Comparison of ENCODE assay signal across 18 cellular contexts in the genomic region with DNA sequence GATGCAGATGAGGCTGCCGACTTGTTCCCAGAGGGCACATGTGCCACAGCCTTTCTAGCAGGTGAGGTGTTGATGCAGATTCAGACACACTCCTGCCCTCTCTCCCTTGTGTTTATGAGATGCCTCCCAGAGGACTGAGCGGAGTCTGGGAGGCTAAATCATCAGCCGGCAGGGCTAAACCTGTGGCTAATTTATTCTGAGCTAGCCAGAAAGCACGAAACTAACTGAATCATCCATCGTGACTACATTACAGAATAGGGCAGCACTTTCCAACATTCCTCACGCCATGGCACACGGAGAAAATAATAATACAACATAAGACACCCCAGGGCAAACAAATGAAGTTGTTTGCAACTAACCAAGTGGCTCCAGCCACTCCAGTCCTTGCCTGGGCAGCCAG.
A peak's percentile ranks its signal among the peaks of the same experiment; 100 is the strongest.
DNase-seq lines count a peak whose midpoint lies in the region; ATAC-seq and TF ChIP-seq lines count a peak whose summit lies in the region.
"Had no signal": no experiment of that assay in that cellular context is flagged by ENCODE, and none has a peak within 500 bp of the region (broad histone marks: within the 10 kb centered on the region; RNA-seq: fewer than 3 reads in every experiment).

No MANE protein-coding gene starts in this region.

- H3K4me3 Mint-ChIP-seq in stimulated activated memory B cell treated with anti-CD40 and anti-IgM and Interleukin-4, amounts not matched to agents 10 μg/mL and 1 μg/mL and 100 μg/mL, for 72 hours: no peak overlapping the region
- H3K4me3 Mint-ChIP-seq: stimulated activated naive B cell treated with anti-CD40 and anti-IgM and Interleukin-4, amounts not matched to agents 10 μg/mL and 1 μg/mL and 100 μg/mL, for 72 hours had no signal

- H3K4me3 ChIP-seq in AG04449 (ENCODE audit: low read depth, low read length) (no peak overlapping the region), GM23248 (0 out of 2 replicates have a peak overlapping the region, but pooled peaks have one; percentile 19), SJCRH30 (no peak overlapping the region)
- H3K4me3 ChIP-seq: A549, skin epidermis, upper lobe of right lung had no signal

- in situ Hi-C loops in GM23248 (cut with MboI): no loop called here

- H3K9me3 Mint-ChIP-seq in stimulated activated memory B cell treated with anti-CD40 and anti-IgM and Interleukin-4, amounts not matched to agents 10 μg/mL and 1 μg/mL and 100 μg/mL, for 72 hours: peaks cover 7% of the 10 kb centered on the region

- no peaks in the 10 kb centered on the region for H3K79me2 ChIP-seq in GM23248 (ENCODE audit: insufficient read depth)

- no peak for ATAC-seq in omental fat pad (ENCODE audit: low FRiP score)
- no peak for ATAC-seq in stimulated activated memory B cell treated with anti-CD40 and anti-IgM and Interleukin-4, amounts not matched to agents 10 μg/mL and 1 μg/mL and 100 μg/mL, for 72 hours
- ATAC-seq: A549; stimulated activated naive B cell treated with anti-CD40 and anti-IgM and Interleukin-4, amounts not matched to agents 10 μg/mL and 1 μg/mL and 100 μg/mL, for 72 hours; upper lobe of right lung had no signal

- H3K9me3 ChIP-seq in GM23248 (ENCODE audit: low read depth) (no peaks in the 10 kb centered on the region), SJCRH30 (replicated peaks) (no peaks in the 10 kb centered on the region)
- H3K9me3 ChIP-seq: upper lobe of right lung had no signal

- DNase-seq in AG04449 (ENCODE audit: low read depth, low spot score) (peak; percentile 16), GM23248 (peak; percentile 94), amniotic stem cell (lab: John Stamatoyannopoulos, UW) (peak; percentile 50), hepatic stellate cell (ENCODE audit: low spot score) (peak; percentile 50), omental fat pad (ENCODE audit: low spot score) (no peak), SJCRH30 (no peak)
- DNase-seq in stimulated activated naive CD4-positive, alpha-beta T cell (lab: John Stamatoyannopoulos, UW): no peak
- DNase-seq: activated T-cell treated with anti-CD3 and anti-CD28 coated beads, Interleukin-2, amount 50 U/mL, for 48 hours; Calu3; islet precursor cell; KG1; NCI-H1417 treated with DMSO at 0.1 percent for 48 hours; occipital lobe; stimulated activated naive B cell treated with anti-CD40 and anti-IgM and Interleukin-4, amounts not matched to agents 10 μg/mL and 1 μg/mL and 100 μg/mL, for 72 hours; upper lobe of right lung had no signal

- H3K9ac ChIP-seq in GM23248: peak overlapping the region; percentile 52

- CTCF ChIA-PET in AG04449 (lab: Yijun Ruan, JAX): no interaction called here

- TF ChIP-seq CTCF in AG04449 (IDR thresholded peaks at IDR 0.05; ENCODE audit: insufficient read depth, low read length, missing control alignments) (no peak), omental fat pad (IDR thresholded peaks at IDR 0.05) (no peak)

- H3K36me3 Mint-ChIP-seq in stimulated activated memory B cell treated with anti-CD40 and anti-IgM and Interleukin-4, amounts not matched to agents 10 μg/mL and 1 μg/mL and 100 μg/mL, for 72 hours: no peaks in the 10 kb centered on the region
- H3K36me3 Mint-ChIP-seq: stimulated activated naive B cell treated with anti-CD40 and anti-IgM and Interleukin-4, amounts not matched to agents 10 μg/mL and 1 μg/mL and 100 μg/mL, for 72 hours had no signal

- H3K27ac Mint-ChIP-seq in stimulated activated memory B cell treated with anti-CD40 and anti-IgM and Interleukin-4, amounts not matched to agents 10 μg/mL and 1 μg/mL and 100 μg/mL, for 72 hours: no peak overlapping the region
- H3K27ac Mint-ChIP-seq: stimulated activated naive B cell treated with anti-CD40 and anti-IgM and Interleukin-4, amounts not matched to agents 10 μg/mL and 1 μg/mL and 100 μg/mL, for 72 hours had no signal

- 0 out of 2 replicates have a peak overlapping the region, but pooled peaks have one; percentile 7 for H2AFZ ChIP-seq in GM23248

- H3K27me3 ChIP-seq in GM23248 (replicated peaks; ENCODE audit: insufficient read depth) (no peaks in the 10 kb centered on the region), SJCRH30 (no peaks in the 10 kb centered on the region)
- H3K27me3 ChIP-seq: upper lobe of right lung had no signal

- POLR2A ChIA-PET in AG04449 (lab: Yijun Ruan, JAX): interaction anchor here (1.4 kb wide), 1 partner anchor 72 kb away, joined by 5 read pairs; no protein-coding TSS in a partner anchor

- H3K4me1 Mint-ChIP-seq in stimulated activated memory B cell treated with anti-CD40 and anti-IgM and Interleukin-4, amounts not matched to agents 10 μg/mL and 1 μg/mL and 100 μg/mL, for 72 hours: no peaks in the 10 kb centered on the region
- H3K4me1 Mint-ChIP-seq: stimulated activated naive B cell treated with anti-CD40 and anti-IgM and Interleukin-4, amounts not matched to agents 10 μg/mL and 1 μg/mL and 100 μg/mL, for 72 hours had no signal

- no peaks in the 10 kb centered on the region for H3K9me2 ChIP-seq in GM23248 (ENCODE audit: insufficient read depth)

- peak overlapping the region; percentile 73 for H3K4me2 ChIP-seq in GM23248 (ENCODE audit: unreplicated experiment)
- H3K4me2 ChIP-seq: A549 had no signal

- WGBS in GM23248 (ENCODE audit: low coverage in 1 of 2, low lambda C conversion rate in 2 of 2, missing lambda C conversion rate in 2 of 2), 2 experiments: 2% methylated on average over 7 of the region's 7 CpGs

- peak overlapping the region; percentile 82 for H3K27ac ChIP-seq in GM23248
- no peak overlapping the region for H3K27ac ChIP-seq in SJCRH30
- H3K27ac ChIP-seq: A549, upper lobe of right lung had no signal

- no peaks in the 10 kb centered on the region for H4K20me1 ChIP-seq in GM23248 (ENCODE audit: insufficient read depth)

- H3K27me3 Mint-ChIP-seq in stimulated activated memory B cell treated with anti-CD40 and anti-IgM and Interleukin-4, amounts not matched to agents 10 μg/mL and 1 μg/mL and 100 μg/mL, for 72 hours: peaks cover 44% of the 10 kb centered on the region

- H3K4me1 ChIP-seq in GM23248 (ENCODE audit: insufficient read depth) (peaks cover 40% of the 10 kb centered on the region), SJCRH30 (peaks cover 24% of the 10 kb centered on the region)
- H3K4me1 ChIP-seq: A549, upper lobe of right lung had no signal

- no peaks in the 10 kb centered on the region for H3K36me3 ChIP-seq in GM23248 (ENCODE audit: low read depth)
- H3K36me3 ChIP-seq in SJCRH30: no peaks in the 10 kb centered on the region
- H3K36me3 ChIP-seq: upper lobe of right lung had no signal

- H3F3A ChIP-seq in GM23248 (ENCODE audit: insufficient read depth): peaks cover 26% of the 10 kb centered on the region

Comparison
In these comparisons a context has a peak if more than half of its experiments do, and no peak if none do; other contexts are left out.
1. DNase-seq: peak in AG04449 (single experiment), GM23248 (single experiment), amniotic stem cell (single experiment) and hepatic stellate cell (single experiment); none in stimulated activated naive CD4-positive, alpha-beta T cell (0 of 6), omental fat pad (single experiment) and SJCRH30 (0 of 2).